ENCODE assay signal across 12 cellular contexts in genomic region chr2:156456616-156457015, GRCh38. TPM values are rescaled to one million over a fixed set of nuclear protein-coding genes. Genes with fewer than 3 reads are reported as not detected.
DNase-seq lines count a peak whose midpoint lies in the region; ATAC-seq, FAIRE-seq and TF ChIP-seq lines count a peak whose summit lies in the region.
"Had no signal": no experiment of that assay in that cellular context is flagged by ENCODE, and none has a peak within 500 bp of the region (broad histone marks: within the 10 kb centered on the region; RNA-seq: fewer than 3 reads in every experiment).

No MANE protein-coding gene starts in this region.

- no peak overlapping the region for H3K4me3 ChIP-seq in BLaER1 treated with 17β-estradiol and CSF1 and Interleukin-3, amounts not matched to agents 10 nM and 100 nM
- H3K4me3 ChIP-seq in astrocyte (ENCODE audit: insufficient read depth, low read depth, low read length) (no peak overlapping the region), mucosa of descending colon (no peak overlapping the region)
- H3K4me3 ChIP-seq: ovary had no signal

- H3K27ac ChIP-seq in BLaER1 treated with 17β-estradiol and CSF1 and Interleukin-3, amounts not matched to agents 10 nM and 100 nM: no peak overlapping the region
- peak overlapping the region; percentile 41 for H3K27ac ChIP-seq in astrocyte (ENCODE audit: low read depth, low read length)
- H3K27ac ChIP-seq: ovary had no signal

- no peak for FAIRE-seq in astrocyte (lab: Jason Lieb, UNC)

- no peaks in the 10 kb centered on the region for H3K27me3 Mint-ChIP-seq in astrocyte (ENCODE audit: low read depth, unreplicated experiment)
- H3K27me3 Mint-ChIP-seq: activated CD4-positive, alpha-beta T cell treated with anti-CD3 and anti-CD28 coated beads, Interleukin-2, amount 10 ng/mL, durations not matched to agents 7 days and 5 days; central memory CD8-positive, alpha-beta T cell had no signal

- no peak overlapping the region for H2AFZ ChIP-seq in astrocyte (ENCODE audit: low read depth, low read length)

- H3K9me3 Mint-ChIP-seq in astrocyte (ENCODE audit: unreplicated experiment): peaks cover 5% of the 10 kb centered on the region
- H3K9me3 Mint-ChIP-seq: central memory CD8-positive, alpha-beta T cell had no signal

- H3K36me3 ChIP-seq in BLaER1 treated with 17β-estradiol and CSF1 and Interleukin-3, amounts not matched to agents 10 nM and 100 nM: peaks cover 0 to 12% (median 0%) of the 10 kb centered on the region in 11 experiments; a peak in 1 of 22 replicates
- H3K36me3 ChIP-seq in astrocyte (ENCODE audit: insufficient read depth, low read length): no peaks in the 10 kb centered on the region
- no peaks in the 10 kb centered on the region for H3K36me3 ChIP-seq in mucosa of descending colon (ENCODE audit: low read depth)
- H3K36me3 ChIP-seq: ovary had no signal

- peaks cover 8 to 30% (median 12%) of the 10 kb centered on the region in 10 experiments; a peak in 19 of 20 replicates for H3K4me1 ChIP-seq in BLaER1 treated with 17β-estradiol and CSF1 and Interleukin-3, amounts not matched to agents 10 nM and 100 nM
- H3K4me1 ChIP-seq in astrocyte (ENCODE audit: insufficient read depth, low read length) (peaks cover 22% of the 10 kb centered on the region), mucosa of descending colon (ENCODE audit: low read depth) (no peaks in the 10 kb centered on the region)

- peaks cover 9 to 54% (median 24%) of the 10 kb centered on the region in 11 experiments; a peak in 15 of 22 replicates for H4K20me1 ChIP-seq in BLaER1 treated with 17β-estradiol and CSF1 and Interleukin-3, amounts not matched to agents 10 nM and 100 nM
- no peaks in the 10 kb centered on the region for H4K20me1 ChIP-seq in astrocyte (ENCODE audit: insufficient read depth, low read length)

- no peak overlapping the region for H3K9ac ChIP-seq in BLaER1 treated with 17β-estradiol and CSF1 and Interleukin-3, amounts not matched to agents 10 nM and 100 nM
- H3K9ac ChIP-seq in astrocyte (ENCODE audit: low read length): no peak overlapping the region

- peaks cover 30% of the 10 kb centered on the region for H3K79me2 ChIP-seq in astrocyte (ENCODE audit: insufficient read depth, low read length)

- no peak overlapping the region for H3K27ac Mint-ChIP-seq in astrocyte (ENCODE audit: unreplicated experiment)
- H3K27ac Mint-ChIP-seq: activated CD4-positive, alpha-beta T cell treated with anti-CD3 and anti-CD28 coated beads, Interleukin-2, amount 10 ng/mL, durations not matched to agents 7 days and 5 days had no signal

- H3K4me3 Mint-ChIP-seq in astrocyte (ENCODE audit: unreplicated experiment): no peak overlapping the region
- H3K4me3 Mint-ChIP-seq: activated CD4-positive, alpha-beta T cell treated with anti-CD3 and anti-CD28 coated beads, Interleukin-2, amount 10 ng/mL, durations not matched to agents 7 days and 5 days; central memory CD8-positive, alpha-beta T cell had no signal

- TF ChIP-seq CTCF in astrocyte (IDR thresholded peaks at IDR 0.05; ENCODE audit: insufficient read depth, low read depth, low read length): no peak
- TF ChIP-seq CTCF in mucosa of descending colon (IDR thresholded peaks at IDR 0.05): no peak

- peaks cover 4% of the 10 kb centered on the region for H3K36me3 Mint-ChIP-seq in astrocyte (ENCODE audit: low read depth, unreplicated experiment)

- H3K9me3 ChIP-seq in BLaER1 treated with 17β-estradiol and CSF1 and Interleukin-3, amounts not matched to agents 10 nM and 100 nM (replicated peaks in 1 of 11): peaks cover 15 to 37% (median 29%) of the 10 kb centered on the region in 11 experiments; a peak in 20 of 22 replicates
- H3K9me3 ChIP-seq in astrocyte (ENCODE audit: insufficient read depth, low read depth, low read length) (no peaks in the 10 kb centered on the region), mucosa of descending colon (no peaks in the 10 kb centered on the region)
- H3K9me3 ChIP-seq: ovary had no signal

- ATAC-seq in GM19351 (IDR thresholded peaks at IDR 0.05; ENCODE audit: unreplicated experiment) (peak; percentile 66), HG02943 (IDR thresholded peaks at IDR 0.05; ENCODE audit: low read depth, unreplicated experiment) (peak; percentile 81), mucosa of descending colon (no peak)

- DNase-seq in astrocyte (ENCODE audit: low read depth) (peak; percentile 90), mucosa of descending colon (no peak), NCI-H748 treated with DMSO at 0.1 percent for 48 hours (lab: John Stamatoyannopoulos, UW) (no peak), CD1c-positive myeloid dendritic cell (ENCODE audit: extremely low spot score) (no peak), amniotic stem cell (lab: John Stamatoyannopoulos, UW) (no peak)
- DNase-seq: activated CD4-positive, alpha-beta T cell treated with anti-CD3 and anti-CD28 coated beads, Interleukin-2, amount 10 ng/mL, durations not matched to agents 7 days and 5 days; Calu3; ovary had no signal

- peak overlapping the region in 10 of 11 experiments; percentile 16 to 60 (median 38); a peak in 18 of 22 replicates for H3K4me2 ChIP-seq in BLaER1 treated with 17β-estradiol and CSF1 and Interleukin-3, amounts not matched to agents 10 nM and 100 nM
- peak overlapping the region; percentile 48 for H3K4me2 ChIP-seq in astrocyte (ENCODE audit: low read length)

- intact Hi-C loops in mucosa of descending colon (cut with DNase I, micrococcal nuclease): no loop called here

- peaks cover 29% of the 10 kb centered on the region for H3K4me1 Mint-ChIP-seq in astrocyte (ENCODE audit: low read depth, unreplicated experiment)
- H3K4me1 Mint-ChIP-seq: activated CD4-positive, alpha-beta T cell treated with anti-CD3 and anti-CD28 coated beads, Interleukin-2, amount 10 ng/mL, durations not matched to agents 7 days and 5 days had no signal

- H3K27me3 ChIP-seq in BLaER1 treated with 17β-estradiol and CSF1 and Interleukin-3, amounts not matched to agents 10 nM and 100 nM: no peaks in the 10 kb centered on the region
- no peaks in the 10 kb centered on the region for H3K27me3 ChIP-seq in astrocyte (ENCODE audit: insufficient read depth, low read length)
- H3K27me3 ChIP-seq: ovary had no signal

RNA-seq across cellular contexts. Expression of gene GPD2, which starts 20.4 kb away (rescaled TPM):
- 27.5 and 29.0 TPM in 2 replicates for total RNA-seq in astrocyte
- 10 to 100 TPM; 42.9 to 83.5 (median 77.9) TPM for total RNA-seq in mucosa of descending colon
